9 cellular contexts compared by ENCODE assay signal in genomic region chr22:46251266-46251665, GRCh38. TPM values are rescaled to one million over a fixed set of nuclear protein-coding genes. Genes with fewer than 3 reads are reported as not detected.
DNase-seq lines count a peak whose midpoint lies in the region; ATAC-seq, FAIRE-seq and TF ChIP-seq lines count a peak whose summit lies in the region.
"Had no signal": no experiment of that assay in that cellular context is flagged by ENCODE, and none has a peak within 500 bp of the region (broad histone marks: within the 10 kb centered on the region; RNA-seq: fewer than 3 reads in every experiment).

No MANE protein-coding gene starts in this region.

- DNase-seq in A549 (ENCODE audit: low read depth in 1 of 2, low spot score in 1 of 2) (no peak), H9 (no peak), astrocyte (ENCODE audit: low read depth) (no peak), mesendoderm (no peak), H54 (ENCODE audit: insufficient read length, low spot score) (no peak), NCI-H2081 treated with DMSO at 0.1 percent for 48 hours (lab: John Stamatoyannopoulos, UW) (no peak)

- H2AFZ ChIP-seq in H9 (ENCODE audit: low read length), result no peak overlapping the region
- peak overlapping the region; percentile 96 for H2AFZ ChIP-seq in astrocyte (ENCODE audit: low read depth, low read length)

- H3K4me1 ChIP-seq in A549, result peaks cover 5% of the 10 kb centered on the region; the same call in 1 of the 3 replicates
- H3K4me1 ChIP-seq in H9 (ENCODE audit: insufficient read depth, low read length), result no peaks in the 10 kb centered on the region
- peaks cover 9% of the 10 kb centered on the region for H3K4me1 ChIP-seq in astrocyte (ENCODE audit: insufficient read depth, low read length)
- H3K4me1 ChIP-seq in mesendoderm (ENCODE audit: control insufficient read depth, low read depth, low read length), result no peaks in the 10 kb centered on the region

- no peak for TF ChIP-seq EP300 in A549 (IDR thresholded peaks at IDR 0.05)

- H3K36me3 Mint-ChIP-seq in H9 (ENCODE audit: insufficient read depth in 1 of 3, low read depth in 3 of 3), result peaks cover 1 to 8% (median 7%) of the 10 kb centered on the region in 3 experiments; a peak in 3 of 7 replicates
- H3K36me3 Mint-ChIP-seq in astrocyte (ENCODE audit: low read depth, unreplicated experiment), result peaks cover 10% of the 10 kb centered on the region

- H2BK15ac ChIP-seq in H9 (ENCODE audit: low read depth, low read length), result no peak overlapping the region
- no peak overlapping the region for H2BK15ac ChIP-seq in mesendoderm (replicated peaks; ENCODE audit: low read depth)

- no peak overlapping the region for H2BK5ac ChIP-seq in H9 (ENCODE audit: insufficient read length, low read length)
- H2BK5ac ChIP-seq in mesendoderm (ENCODE audit: low read length), result no peak overlapping the region

- no peak overlapping the region for H3K4ac ChIP-seq in H9 (ENCODE audit: low read depth, low read length)
- H3K4ac ChIP-seq in mesendoderm (ENCODE audit: low read depth, low read length), result no peak overlapping the region

- H3K9ac ChIP-seq in H9 (ENCODE audit: extremely low read depth, insufficient read length, low read length), result no peak overlapping the region
- peak overlapping the region; percentile 90 for H3K9ac ChIP-seq in astrocyte (ENCODE audit: low read length)
- H3K9ac ChIP-seq in mesendoderm (ENCODE audit: low read length), result peak overlapping the region; percentile 89

- POLR2A ChIA-PET in A549 (lab: Yijun Ruan, JAX), result no interaction called here

- CTCF ChIA-PET in A549 (lab: Yijun Ruan, JAX), result no interaction called here

- H3K18ac ChIP-seq in H9 (ENCODE audit: insufficient read length, low read depth, low read length) (no peak overlapping the region), mesendoderm (ENCODE audit: low read length) (no peak overlapping the region)

- H3K23ac ChIP-seq in H9 (ENCODE audit: insufficient read length, low read depth, low read length) (no peak overlapping the region), mesendoderm (ENCODE audit: low read length) (no peak overlapping the region)

- WGBS in A549 (ENCODE audit: missing lambda C conversion rate), result 95% methylated on average over 7 of the region's 7 CpGs
- no CpG with 5 or more reads among the region's 7 CpGs for WGBS in H9 (ENCODE audit: extremely low coverage, insufficient read length, low lambda C conversion rate)
- WGBS in mesendoderm (ENCODE audit: extremely low coverage, insufficient coverage, low lambda C conversion rate), result no CpG with 5 or more reads among the region's 7 CpGs

- H3K9me3 Mint-ChIP-seq in H9 (peaks cover 0 to 10% of the 10 kb centered on the region in 2 experiments; a peak in 3 of 5 replicates), astrocyte (ENCODE audit: unreplicated experiment) (no peaks in the 10 kb centered on the region)

- no peak overlapping the region for H2BK20ac ChIP-seq in H9 (ENCODE audit: low read depth, low read length, poor library complexity, severe bottlenecking)

- no peak overlapping the region for H2AK5ac ChIP-seq in H9 (ENCODE audit: insufficient read length, low read length)
- no peak overlapping the region for H2AK5ac ChIP-seq in mesendoderm (ENCODE audit: low read length)

- H3K79me1 ChIP-seq in H9 (ENCODE audit: insufficient read depth, low read depth, low read length, poor library complexity, severe bottlenecking) (no peaks in the 10 kb centered on the region), mesendoderm (ENCODE audit: low read length) (no peaks in the 10 kb centered on the region)

- no peak overlapping the region for H4K91ac ChIP-seq in H9 (ENCODE audit: insufficient read length, low read depth, low read length)

- FAIRE-seq in A549 (lab: Jason Lieb, UNC) (no peak), astrocyte (lab: Jason Lieb, UNC) (no peak), H54 (lab: Jason Lieb, UNC) (no peak)

- H3T11ph ChIP-seq in H9 (ENCODE audit: low read length), result no peak overlapping the region

- H3K9me3 ChIP-seq in A549, result no peaks in the 10 kb centered on the region
- no peaks in the 10 kb centered on the region for H3K9me3 ChIP-seq in H9 (ENCODE audit: control insufficient read depth, low read depth, low read length)
- no peaks in the 10 kb centered on the region for H3K9me3 ChIP-seq in astrocyte (ENCODE audit: insufficient read depth, low read depth, low read length)

- TF ChIP-seq RAD21 in A549 (conservative IDR thresholded peaks at IDR 0.05 in 1 of 2, IDR thresholded peaks at IDR 0.05 in 1 of 2), result no peak

- H3K79me2 ChIP-seq in H9 (ENCODE audit: insufficient read depth, low read length), result no peaks in the 10 kb centered on the region
- H3K79me2 ChIP-seq in astrocyte (ENCODE audit: insufficient read depth, low read length), result peaks cover 4% of the 10 kb centered on the region
- no peaks in the 10 kb centered on the region for H3K79me2 ChIP-seq in mesendoderm (ENCODE audit: control insufficient read depth, insufficient read depth, low read length)

- H3K14ac ChIP-seq in H9 (ENCODE audit: insufficient read depth, low read length), result no peak overlapping the region

- no peak for ATAC-seq in A549
- ATAC-seq in GM21360 (IDR thresholded peaks at IDR 0.05; ENCODE audit: unreplicated experiment), result no peak
- ATAC-seq in HG03045 (IDR thresholded peaks at IDR 0.05; ENCODE audit: unreplicated experiment), result no peak

- no peaks in the 10 kb centered on the region for H3K27me3 ChIP-seq in H9 (ENCODE audit: insufficient read depth, low read length)
- no peaks in the 10 kb centered on the region for H3K27me3 ChIP-seq in astrocyte (ENCODE audit: insufficient read depth, low read length)
- H3K27me3 ChIP-seq in mesendoderm (ENCODE audit: insufficient read depth, low read length, poor library complexity), result no peaks in the 10 kb centered on the region

- H3K27ac Mint-ChIP-seq in H9 (no peak overlapping the region), astrocyte (ENCODE audit: unreplicated experiment) (peak overlapping the region; percentile 75)

- no peak overlapping the region for H2BK12ac ChIP-seq in H9 (ENCODE audit: insufficient read length, low read depth, low read length)

- H4K20me1 ChIP-seq in H9 (ENCODE audit: control insufficient read depth, insufficient read depth, insufficient read length) (no peaks in the 10 kb centered on the region), astrocyte (ENCODE audit: insufficient read depth, low read length) (peaks cover 3% of the 10 kb centered on the region)

- H3K23me2 ChIP-seq in H9 (ENCODE audit: insufficient read length, low read depth, low read length, poor library complexity, severe bottlenecking), result peaks cover 7% of the 10 kb centered on the region

- peak overlapping the region in 1 of 2 experiments; percentile 96; a peak in 3 of 6 replicates for H3K27ac ChIP-seq in A549
- no peak overlapping the region for H3K27ac ChIP-seq in H9 (ENCODE audit: insufficient read length, low read depth, low read length)
- H3K27ac ChIP-seq in astrocyte (ENCODE audit: low read depth, low read length), result no peak overlapping the region
- no peak overlapping the region for H3K27ac ChIP-seq in mesendoderm (ENCODE audit: low read depth, low read length)

- H3K56ac ChIP-seq in H9 (ENCODE audit: insufficient read length, low read depth, low read length), result no peak overlapping the region
- no peak overlapping the region for H3K56ac ChIP-seq in mesendoderm (ENCODE audit: low read length)

- peaks cover 8 to 16% of the 10 kb centered on the region in 2 experiments for H3K4me1 Mint-ChIP-seq in H9
- no peaks in the 10 kb centered on the region for H3K4me1 Mint-ChIP-seq in astrocyte (ENCODE audit: low read depth, unreplicated experiment)

- no peak overlapping the region for H4K5ac ChIP-seq in H9 (ENCODE audit: insufficient read length, low read depth, low read length)
- no peak overlapping the region for H4K5ac ChIP-seq in mesendoderm (ENCODE audit: low read length)

- H3K4me2 ChIP-seq in A549, result peak overlapping the region; percentile 96
- H3K4me2 ChIP-seq in H9 (ENCODE audit: insufficient read depth, insufficient read length, low read length), result peak overlapping the region; percentile 42
- peak overlapping the region; percentile 97 for H3K4me2 ChIP-seq in astrocyte (ENCODE audit: low read length)
- H3K4me2 ChIP-seq in mesendoderm (ENCODE audit: low read length), result no peak overlapping the region

- H3K36me3 ChIP-seq in astrocyte (ENCODE audit: insufficient read depth, low read length), result no peaks in the 10 kb centered on the region
- no peaks in the 10 kb centered on the region for H3K36me3 ChIP-seq in mesendoderm (ENCODE audit: control insufficient read depth, insufficient read depth, low read length)

- TF ChIP-seq CTCF in A549 (IDR thresholded peaks at IDR 0.05) (no peak), H9 (conservative IDR thresholded peaks at IDR 0.05) (no peak), astrocyte (IDR thresholded peaks at IDR 0.05; ENCODE audit: insufficient read depth, low read depth, low read length) (no peak)

- peak overlapping the region; percentile 73 to 82 for H3K4me3 Mint-ChIP-seq in H9
- H3K4me3 Mint-ChIP-seq in astrocyte (ENCODE audit: unreplicated experiment), result peak overlapping the region; percentile 81

- H4K8ac ChIP-seq in H9 (replicated peaks; ENCODE audit: insufficient read length, low read depth, low read length) (no peak overlapping the region), mesendoderm (ENCODE audit: low read depth, low read length) (no peak overlapping the region)

- peaks cover 16% of the 10 kb centered on the region for H3K27me3 Mint-ChIP-seq in H9 (ENCODE audit: low read depth)
- peaks cover under 1% of the 10 kb centered on the region for H3K27me3 Mint-ChIP-seq in astrocyte (ENCODE audit: low read depth, unreplicated experiment)

- H3K4me3 ChIP-seq in A549 (peak overlapping the region; percentile 96; the same call in 2 of the 3 replicates), astrocyte (ENCODE audit: insufficient read depth, low read depth, low read length) (peak overlapping the region; percentile 77), mesendoderm (ENCODE audit: low read length) (no peak overlapping the region)

- no peak overlapping the region for H2BK120ac ChIP-seq in H9 (ENCODE audit: low read depth, low read length, poor library complexity, severe bottlenecking)
- H2BK120ac ChIP-seq in mesendoderm (ENCODE audit: low read depth, low read length), result no peak overlapping the region

- TF ChIP-seq POLR2A in A549 (IDR thresholded peaks at IDR 0.05; ENCODE audit: low read length) (no peak), H54 (IDR thresholded peaks at IDR 0.05; ENCODE audit: low read depth, low read length) (no peak)

RNA-seq across cellular contexts. Expression of gene CDPF1, which starts 1.2 kb away (rescaled TPM):
- polyA plus RNA-seq in A549 (2011; rRNA removed), result 7.9 and 8.9 TPM in 2 replicates
- polyA plus RNA-seq in A549 (2012; cell fraction: cytosol; rRNA removed), result 17.7 and 20.9 TPM in 2 replicates
- polyA plus RNA-seq in A549 (2012; cell fraction: nucleus; rRNA removed), result 18.4 and 18.7 TPM in 2 replicates
- polyA plus RNA-seq in A549 (2017; fragmentation: RNase III; extraction: RNeasy Plus Mini Kit Qiagen cat#74134 plus additional on column Dnase treatment), result 9.3 to 10.2 TPM (median 9.6 TPM) in 3 replicates
- polyA minus RNA-seq in A549 (2011; rRNA and poly(A)+ RNA removed), result 4.3 and 5.0 TPM in 2 replicates
- 8.1 and 8.5 TPM in 2 replicates for total RNA-seq in H9 (2021)
- total RNA-seq in astrocyte, result 5.4 and 5.7 TPM in 2 replicates
- 6.4 TPM for polyA plus RNA-seq in mesendoderm (2013, experiment 1 of 2)
- polyA plus RNA-seq in mesendoderm (2013, experiment 2 of 2), result 5.4 TPM

RNA-seq across cellular contexts. Expression of gene PKDREJ, which starts 11.9 kb away (rescaled TPM):
- not detected in 2 replicates for polyA plus RNA-seq in A549 (2011; rRNA removed)
- polyA plus RNA-seq in A549 (2012; cell fraction: cytosol; rRNA removed), result not detected in 2 replicates
- polyA plus RNA-seq in A549 (2012; cell fraction: nucleus; rRNA removed), result not detected in 2 replicates
- not detected in 3 replicates for polyA plus RNA-seq in A549 (2017; fragmentation: RNase III; extraction: RNeasy Plus Mini Kit Qiagen cat#74134 plus additional on column Dnase treatment)
- 0.04 TPM in 1 of 2 replicates, not detected in the other for polyA minus RNA-seq in A549 (2011; rRNA and poly(A)+ RNA removed)
- 0.04 and 0.09 TPM in 2 replicates for total RNA-seq in H9 (2021)
- total RNA-seq in astrocyte, result not detected in 2 replicates
- polyA plus RNA-seq in mesendoderm (2013, experiment 1 of 2), result 0.03 TPM
- polyA plus RNA-seq in mesendoderm (2013, experiment 2 of 2), result 0.04 TPM
- total RNA-seq: T-helper 2 cell treated with Interferon-gamma antibody and Interleukin-4, amounts not matched to agents 100 ng/mL and 5 ng/mL, for 36 hours had no signal

RNA-seq across cellular contexts. Expression of gene TTC38, which starts 16.5 kb away (rescaled TPM):
- polyA plus RNA-seq in A549 (2011; rRNA removed) (12.4 and 17.3 TPM in 2 replicates), A549 (2017; fragmentation: RNase III; extraction: RNeasy Plus Mini Kit Qiagen cat#74134 plus additional on column Dnase treatment) (17.6 to 22.1 TPM (median 20.3 TPM) in 3 replicates)
- 15.6 and 21.4 TPM in 2 replicates for polyA plus RNA-seq in A549 (2012; cell fraction: cytosol; rRNA removed)
- polyA plus RNA-seq in A549 (2012; cell fraction: nucleus; rRNA removed), result 34.7 and 39.8 TPM in 2 replicates
- polyA minus RNA-seq in A549 (2011; rRNA and poly(A)+ RNA removed), result 11.4 TPM in 2 replicates
- total RNA-seq in H9 (2021) (30.2 and 31.5 TPM in 2 replicates), astrocyte (15.0 and 16.1 TPM in 2 replicates)
- 11.0 TPM for polyA plus RNA-seq in mesendoderm (2013, experiment 1 of 2)
- 14.0 TPM for polyA plus RNA-seq in mesendoderm (2013, experiment 2 of 2)

RNA-seq across cellular contexts. Expression of gene GTSE1, which starts 45.4 kb away (rescaled TPM):
- polyA plus RNA-seq in A549 (2011; rRNA removed) (11.4 and 11.5 TPM in 2 replicates), A549 (2017; fragmentation: RNase III; extraction: RNeasy Plus Mini Kit Qiagen cat#74134 plus additional on column Dnase treatment) (22.9 to 26.9 TPM (median 25.7 TPM) in 3 replicates)
- polyA plus RNA-seq in A549 (2012; cell fraction: cytosol; rRNA removed), result 19.8 and 22.9 TPM in 2 replicates
- polyA plus RNA-seq in A549 (2012; cell fraction: nucleus; rRNA removed), result 84.7 and 86.4 TPM in 2 replicates
- 6.4 and 7.6 TPM in 2 replicates for polyA minus RNA-seq in A549 (2011; rRNA and poly(A)+ RNA removed)
- total RNA-seq in H9 (2021) (40.6 and 42.6 TPM in 2 replicates), astrocyte (2.4 and 4.1 TPM in 2 replicates)
- polyA plus RNA-seq in mesendoderm (2013, experiment 1 of 2), result 34.5 TPM
- 34.6 TPM for polyA plus RNA-seq in mesendoderm (2013, experiment 2 of 2)
